Comparison of ENCODE assay signal across 26 cellular contexts in genomic region chr20:50067461-50067860, GRCh38. TPM values are rescaled to one million over a fixed set of nuclear protein-coding genes. Genes with fewer than 3 reads are reported as not detected.
A peak's percentile ranks its signal among the peaks of the same experiment; 100 is the strongest.
DNase-seq lines count a peak whose midpoint lies in the region; ATAC-seq, FAIRE-seq and TF ChIP-seq lines count a peak whose summit lies in the region.
"Had no signal": no experiment of that assay in that cellular context is flagged by ENCODE, and none has a peak within 500 bp of the region (broad histone marks: within the 10 kb centered on the region; RNA-seq: fewer than 3 reads in every experiment).

No MANE protein-coding gene starts in this region.

- H3K56ac ChIP-seq in H1 (replicated peaks; ENCODE audit: insufficient read length, low read depth, low read length) = no peak overlapping the region

- no peak overlapping the region for H3K14ac ChIP-seq in H1 (ENCODE audit: insufficient read length)

- no peak for TF ChIP-seq EP300 in H1 (IDR thresholded peaks at IDR 0.05; ENCODE audit: borderline replicate concordance in 1 of 2, low read depth in 2 of 2, low read length in 2 of 2)

- H2BK120ac ChIP-seq in H1 (replicated peaks; ENCODE audit: low read depth, low read length) = no peak overlapping the region

- intact Hi-C loops in naive thymus-derived CD4-positive, alpha-beta T cell (cut with micrococcal nuclease) = no loop called here

- H3K79me1 ChIP-seq in H1 (ENCODE audit: low read depth, low read length) = no peaks in the 10 kb centered on the region

- H3K79me2 ChIP-seq in GM23338 (replicated peaks; ENCODE audit: insufficient read depth) (no peaks in the 10 kb centered on the region), H1 (ENCODE audit: control insufficient read depth in 1 of 2, insufficient read depth in 2 of 2, low read length in 2 of 2) (no peaks in the 10 kb centered on the region), osteoblast (ENCODE audit: insufficient read depth, low read length) (no peaks in the 10 kb centered on the region)

- WGBS in H1 (ENCODE audit: extremely low coverage in 1 of 2, insufficient coverage in 1 of 2, insufficient read length in 1 of 2, insufficient replicate concordance in 2 of 2, low coverage in 1 of 2, low lambda C conversion rate in 2 of 2, missing lambda C conversion rate in 1 of 2), 2 experiments = 65% methylated on average over 2 of the region's 2 CpGs; no CpG with 5 or more reads in 1 of the 2 experiments

- H4K5ac ChIP-seq in H1 (ENCODE audit: insufficient read length, low read depth, low read length) = no peak overlapping the region

- 0 out of 2 replicates have a peak overlapping the region, but pooled peaks have one; percentile 29 for H2BK15ac ChIP-seq in H1 (ENCODE audit: low read length)

- H3K9me3 ChIP-seq in H1 (ENCODE audit: insufficient read depth in 2 of 2, low read depth in 1 of 2, low read length in 1 of 2) (no peaks in the 10 kb centered on the region), osteoblast (ENCODE audit: low read depth, low read length) (no peaks in the 10 kb centered on the region)
- H3K9me3 ChIP-seq in naive thymus-derived CD4-positive, alpha-beta T cell (ENCODE audit: control insufficient read depth in 2 of 3, low read length in 3 of 3) = no peaks in the 10 kb centered on the region
- H3K9me3 ChIP-seq: BLaER1 had no signal

- no peaks in the 10 kb centered on the region for H3F3A ChIP-seq in GM23338 (replicated peaks; ENCODE audit: low read depth)

- no peak for TF ChIP-seq RAD21 in H1 (IDR thresholded peaks at IDR 0.05 in 1 of 2, conservative IDR thresholded peaks at IDR 0.05 in 1 of 2; ENCODE audit: low read depth in 2 of 2, low read length in 2 of 2)

- H3K4me2 ChIP-seq in GM23338 = no peak overlapping the region
- no peak overlapping the region for H3K4me2 ChIP-seq in H1 (ENCODE audit: insufficient read depth in 1 of 2, low read depth in 2 of 2, low read length in 2 of 2)
- no peak overlapping the region for H3K4me2 ChIP-seq in osteoblast (ENCODE audit: insufficient read depth, low read length)
- H3K4me2 ChIP-seq: BLaER1 had no signal

- H3K4me1 ChIP-seq in GM23338 (ENCODE audit: insufficient read depth) (peaks cover 3% of the 10 kb centered on the region; the same call in 1 of the 2 replicates), H1 (replicated peaks in 1 of 4; ENCODE audit: control insufficient read depth in 3 of 4, insufficient read depth in 4 of 4, low read length in 3 of 4) (no peaks in the 10 kb centered on the region; a peak in 2 of 7 replicates), osteoblast (ENCODE audit: insufficient read depth, low read length) (peaks cover 7% of the 10 kb centered on the region)
- peaks cover 0 to 4% of the 10 kb centered on the region in 2 donors for H3K4me1 ChIP-seq in naive thymus-derived CD4-positive, alpha-beta T cell (ENCODE audit: control insufficient read depth in 2 of 2, insufficient read depth in 2 of 2, low read length in 2 of 2)

- 0 out of 2 replicates have a peak overlapping the region, but pooled peaks have one; percentile 27 for H2BK12ac ChIP-seq in H1 (ENCODE audit: low read depth, low read length)

- no peaks in the 10 kb centered on the region for H4K20me1 ChIP-seq in GM23338 (replicated peaks; ENCODE audit: insufficient read depth)
- H4K20me1 ChIP-seq in H1 (replicated peaks in 1 of 2; ENCODE audit: control insufficient read depth in 1 of 2, insufficient read depth in 2 of 2, low read length in 2 of 2) = no peaks in the 10 kb centered on the region
- H4K20me1 ChIP-seq in osteoblast (ENCODE audit: insufficient read depth, low read length) = no peaks in the 10 kb centered on the region
- H4K20me1 ChIP-seq: BLaER1 had no signal

- no peak overlapping the region for H3K23ac ChIP-seq in H1 (ENCODE audit: insufficient read length)

- H2AFZ ChIP-seq in GM23338 (no peak overlapping the region; the same call in 1 of the 2 replicates), H1 (ENCODE audit: low read length) (no peak overlapping the region), osteoblast (ENCODE audit: low read length) (no peak overlapping the region)

- no peaks in the 10 kb centered on the region for H3K27me3 ChIP-seq in GM23338 (ENCODE audit: insufficient read depth)
- H3K27me3 ChIP-seq in H1 (replicated peaks in 1 of 4; ENCODE audit: control insufficient read depth in 3 of 4, extremely low read depth in 1 of 4, insufficient read depth in 3 of 4, low read length in 3 of 4) = no peaks in the 10 kb centered on the region
- H3K27me3 ChIP-seq in osteoblast (ENCODE audit: insufficient read depth, low read length) = no peaks in the 10 kb centered on the region
- H3K27me3 ChIP-seq in naive thymus-derived CD4-positive, alpha-beta T cell (ENCODE audit: control insufficient read depth in 2 of 2, insufficient read depth in 2 of 2, low read length in 2 of 2) = no peaks in the 10 kb centered on the region
- H3K27me3 ChIP-seq: BLaER1, MG63 had no signal

- TF ChIP-seq POLR2A in H1 (IDR thresholded peaks at IDR 0.05; ENCODE audit: control extremely low read depth in 1 of 2, low read depth in 2 of 2, low read length in 2 of 2) = no peak

- no peaks in the 10 kb centered on the region for H3K36me3 Mint-ChIP-seq in GM23338 (ENCODE audit: low read depth)
- no peaks in the 10 kb centered on the region for H3K36me3 Mint-ChIP-seq in naive thymus-derived CD4-positive, alpha-beta T cell

- H3K4me3 ChIP-seq in GM23338 (no peak overlapping the region), H1 (ENCODE audit: extremely low read depth in 1 of 4, insufficient read depth in 2 of 4, low read depth in 3 of 4, low read length in 4 of 4) (no peak overlapping the region), osteoblast (ENCODE audit: insufficient read depth, low read length) (no peak overlapping the region)
- H3K4me3 ChIP-seq in naive thymus-derived CD4-positive, alpha-beta T cell (ENCODE audit: low read length) = no peak overlapping the region
- H3K4me3 ChIP-seq: BLaER1, K562, MG63, SK-N-MC had no signal

- H3K4me3 Mint-ChIP-seq in GM23338 = no peak overlapping the region
- no peak overlapping the region for H3K4me3 Mint-ChIP-seq in naive thymus-derived CD4-positive, alpha-beta T cell
- H3K4me3 Mint-ChIP-seq: CD4-positive, alpha-beta T cell had no signal

- no peaks in the 10 kb centered on the region for H3K9me2 ChIP-seq in GM23338 (ENCODE audit: insufficient read depth)

- H4K8ac ChIP-seq in H1 (ENCODE audit: extremely low read depth, insufficient read depth, low read length) = no peak overlapping the region

- no peaks in the 10 kb centered on the region for H3K23me2 ChIP-seq in H1 (ENCODE audit: low read depth, low read length)

- H3K9ac ChIP-seq in H1 (replicated peaks in 1 of 4; ENCODE audit: extremely low read depth in 1 of 4, low read depth in 3 of 4, low read length in 3 of 4) = no peak overlapping the region
- H3K9ac ChIP-seq: BLaER1 had no signal

- H2BK5ac ChIP-seq in H1 (ENCODE audit: low read depth, low read length) = no peak overlapping the region

- CTCF ChIA-PET in H1 (lab: Charles Lee; ENCODE audit: partially characterized antibody) = interaction anchor here (1.1 to 21.4 kb wide), 8 partner anchors 7 to 459 kb away, joined by 4 to 514 read pairs (median 6); partner anchors contain the start of genes PEDS1 and SNAI1
- CTCF ChIA-PET in naive thymus-derived CD4-positive, alpha-beta T cell (lab: Charles Lee) = no interaction called here

- H3K27me3 Mint-ChIP-seq in GM23338 (ENCODE audit: insufficient read depth, low read depth, poor library complexity) = peaks cover 25% of the 10 kb centered on the region
- H3K27me3 Mint-ChIP-seq in naive thymus-derived CD4-positive, alpha-beta T cell = peaks cover 0 to 5% (median 4%) of the 10 kb centered on the region in 5 donors
- H3K27me3 Mint-ChIP-seq: CD4-positive, alpha-beta T cell had no signal

- H3K18ac ChIP-seq in H1 (ENCODE audit: extremely low read depth, low read length) = no peak overlapping the region

- H2AK5ac ChIP-seq in H1 (ENCODE audit: low read depth, low read length) = no peak overlapping the region

- H3K27ac ChIP-seq in GM23338 (ENCODE audit: low read depth) = no peak overlapping the region
- H3K27ac ChIP-seq in H1 (ENCODE audit: low read depth, low read length) = no peak overlapping the region
- no peak overlapping the region for H3K27ac ChIP-seq in osteoblast (ENCODE audit: low read depth, low read length)
- H3K27ac ChIP-seq in naive thymus-derived CD4-positive, alpha-beta T cell (ENCODE audit: low read depth, low read length) = no peak overlapping the region
- H3K27ac ChIP-seq: BLaER1, SK-N-MC had no signal

- no peak for FAIRE-seq in H1 (lab: Jason Lieb, UNC)
- FAIRE-seq: G401.6, GM18507, GM19239, H54, K562 had no signal

- H3K27ac Mint-ChIP-seq in GM23338 = no peak overlapping the region
- no peak overlapping the region for H3K27ac Mint-ChIP-seq in naive thymus-derived CD4-positive, alpha-beta T cell
- H3K27ac Mint-ChIP-seq: CD4-positive, alpha-beta T cell had no signal

- H3K9me3 Mint-ChIP-seq in GM23338 = no peaks in the 10 kb centered on the region
- H3K9me3 Mint-ChIP-seq in naive thymus-derived CD4-positive, alpha-beta T cell = no peaks in the 10 kb centered on the region
- H3K9me3 Mint-ChIP-seq: CD4-positive, alpha-beta T cell had no signal

- H3K4ac ChIP-seq in H1 (replicated peaks; ENCODE audit: insufficient read length, low read depth, low read length) = no peak overlapping the region

- H3K36me3 ChIP-seq in GM23338 (ENCODE audit: insufficient read depth) (no peaks in the 10 kb centered on the region), H1 (ENCODE audit: control insufficient read depth in 2 of 4, insufficient read depth in 4 of 4, low read length in 3 of 4) (no peaks in the 10 kb centered on the region), osteoblast (ENCODE audit: insufficient read depth, low read length) (no peaks in the 10 kb centered on the region)
- no peaks in the 10 kb centered on the region for H3K36me3 ChIP-seq in naive thymus-derived CD4-positive, alpha-beta T cell (ENCODE audit: control insufficient read depth in 2 of 3, insufficient read depth in 3 of 3, low read length in 3 of 3)
- H3K36me3 ChIP-seq: BLaER1, MG63 had no signal

- TF ChIP-seq CTCF in GM23338 (conservative IDR thresholded peaks at IDR 0.05; ENCODE audit: low read depth in 2 of 2) = no peak
- no peak for TF ChIP-seq CTCF in H1 (IDR thresholded peaks at IDR 0.05; ENCODE audit: control extremely low read depth in 1 of 3, insufficient read depth in 1 of 3, low read depth in 1 of 3, low read length in 3 of 3)
- TF ChIP-seq CTCF in osteoblast (IDR thresholded peaks at IDR 0.05; ENCODE audit: extremely low read depth, low read depth, low read length) = no peak

- ATAC-seq in GM23338 = peak; percentile 8; the same call in 2 of the 3 replicates
- ATAC-seq in naive thymus-derived CD4-positive, alpha-beta T cell = no peak
- ATAC-seq: K562 had no signal

- H2BK20ac ChIP-seq in H1 (ENCODE audit: low read length) = no peak overlapping the region

- DNase-seq in GM23338 (ENCODE audit: low spot score) (no peak), NCI-H82 (lab: John Stamatoyannopoulos, UW) (peak; percentile 36), H1 (ENCODE audit: low read depth in 1 of 2, low spot score in 2 of 2) (no peak), osteoblast (ENCODE audit: insufficient read length, low spot score, missing footprints) (peak; percentile 53), HCEC 1CT (no peak), NCI-H2081 treated with DMSO at 0.1 percent for 48 hours (lab: John Stamatoyannopoulos, UW) (no peak)
- DNase-seq in naive thymus-derived CD4-positive, alpha-beta T cell = no peak
- DNase-seq: CD4-positive, alpha-beta T cell; COR-L47; DMS153; MG63; NCI-H1048; NCI-H1417 treated with DMSO at 0.1 percent for 48 hours; NCI-H187 treated with DMSO at 0.1 percent for 48 hours; NCI-H226; NCI-H774; SHP77; SW 1271; T-helper 2 cell had no signal

- POLR2A ChIA-PET in H1 (lab: Charles Lee; ENCODE audit: partially characterized antibody) = interaction anchor here (19.2 kb wide), 1 partner anchor 84 kb away, joined by 287 read pairs; the partner anchor contains the start of gene SNAI1
- POLR2A ChIA-PET in naive thymus-derived CD4-positive, alpha-beta T cell (lab: Charles Lee) = no interaction called here

- H3K4me1 Mint-ChIP-seq in GM23338 = peaks cover 12% of the 10 kb centered on the region
- peaks cover 0 to 5% (median 5%) of the 10 kb centered on the region in 7 donors for H3K4me1 Mint-ChIP-seq in naive thymus-derived CD4-positive, alpha-beta T cell

- no peak overlapping the region for H4K91ac ChIP-seq in H1 (replicated peaks; ENCODE audit: insufficient read length, low read length)

RNA-seq across cellular contexts. Expression of gene UBE2V1, which starts 45.5 kb away (rescaled TPM):
- 85.7 and 105 TPM in 2 replicates for total RNA-seq in GM23338 (2014; rRNA removed; shearing (Covaris generic))
- polyA plus RNA-seq in GM23338 (2016; fragmentation: Nextera tagmentation; extraction: Ambion mirVana) (293 and 302 TPM in 2 replicates), H1 (2011; rRNA removed) (131 and 141 TPM in 2 replicates)
- 184 and 185 TPM in 2 replicates for total RNA-seq in H1 (2021; fragmentation: NEBNext Ultra II Directional; extraction: Animal tissue kit (Norgen Biotek cat#: 25700))
- polyA plus RNA-seq in H1 (2011; cell fraction: cytosol; rRNA removed) = 114 TPM
- polyA plus RNA-seq in H1 (2011; cell fraction: nucleus; rRNA removed) = 64.5 TPM
- polyA plus RNA-seq in H1 (2012, experiment 1 of 2) = 130 to 225 TPM (median 146 TPM) in 4 replicates
- polyA plus RNA-seq in H1 (2012, experiment 2 of 2) = 129 TPM
- polyA plus RNA-seq in H1 (2013, experiment 1 of 2) = 239 TPM
- polyA plus RNA-seq in H1 (2013, experiment 2 of 2) = 238 TPM
- polyA minus RNA-seq in H1 (2011; rRNA and poly(A)+ RNA removed) = 96.4 and 107 TPM in 2 replicates
- polyA minus RNA-seq in H1 (2011; cell fraction: cytosol; rRNA and poly(A)+ RNA removed) = 47.3 TPM
- polyA minus RNA-seq in H1 (2011; cell fraction: nucleus; rRNA and poly(A)+ RNA removed) = 89.1 TPM
- 90.8 and 100 TPM in 2 replicates for total RNA-seq in osteoblast
- total RNA-seq in naive thymus-derived CD4-positive, alpha-beta T cell = 100 to 1,000 TPM; 131 to 167 (median 140) TPM
- 100 to 1,000 TPM; 128 to 134 TPM for polyA plus RNA-seq in naive thymus-derived CD4-positive, alpha-beta T cell

Comparison
In these comparisons a context has a peak if more than half of its experiments do, and no peak if none do; other contexts are left out.
1. DNase-seq: peak in NCI-H82 (single experiment) and osteoblast (single experiment); none in GM23338 (single experiment), H1 (0 of 2), HCEC 1CT (single experiment), naive thymus-derived CD4-positive, alpha-beta T cell (0 of 9) and NCI-H2081 treated with DMSO at 0.1 percent for 48 hours (single experiment).